Comparison of ENCODE assay signal across 13 cellular contexts in the genomic region with DNA sequence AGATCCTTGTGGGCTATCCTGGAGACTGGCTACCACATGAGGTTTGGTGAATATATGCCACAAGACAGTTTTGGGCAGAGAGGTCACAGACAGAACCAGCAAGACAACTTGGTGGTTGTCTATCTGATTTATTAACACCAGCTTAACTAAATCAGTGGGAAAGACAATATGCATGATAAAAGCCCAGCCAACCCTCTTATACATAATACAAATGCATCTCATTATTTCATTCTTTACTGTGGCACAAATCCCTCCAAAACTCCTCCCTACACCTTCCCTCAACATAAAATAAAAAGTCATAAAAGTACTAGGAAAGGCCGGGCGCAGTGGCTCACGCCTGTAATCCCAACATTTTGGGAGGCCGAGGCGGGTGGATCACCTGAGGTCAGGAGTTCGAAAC. TPM values are rescaled to one million over a fixed set of nuclear protein-coding genes. Genes with fewer than 3 reads are reported as not detected.
DNase-seq lines count a peak whose midpoint lies in the region; ATAC-seq, FAIRE-seq and TF ChIP-seq lines count a peak whose summit lies in the region.
"Had no signal": no experiment of that assay in that cellular context is flagged by ENCODE, and none has a peak within 500 bp of the region (broad histone marks: within the 10 kb centered on the region; RNA-seq: fewer than 3 reads in every experiment).

No MANE protein-coding gene starts in this region.

- in situ Hi-C loops in HAP-1 (cut with MboI; ENCODE audit: low sequenced_read_pairs), result loop anchor here (25.0 kb wide), 1 partner anchor 230 kb away; no protein-coding TSS in a partner anchor
- in situ Hi-C loops in K562 (cut with MboI), result no loop called here

- CTCF ChIA-PET in K562 (lab: Yijun Ruan, JAX; ENCODE audit: low intra/inter-chr PET ratio) (no interaction called here), MCF 10A (lab: Yijun Ruan, JAX) (interaction anchor here (0.7 kb wide), 1 partner anchor 259 kb away, joined by 3 read pairs; no protein-coding TSS in a partner anchor)

- H3K9me3 ChIP-seq in HAP-1 (no peaks in the 10 kb centered on the region), T-helper 17 cell (ENCODE audit: control insufficient read depth, low read length, poor library complexity, severe bottlenecking) (no peaks in the 10 kb centered on the region), K562 (replicated peaks; ENCODE audit: control insufficient read depth, insufficient read depth, low read depth, low read length) (no peaks in the 10 kb centered on the region)
- H3K9me3 ChIP-seq: A549, BE2C had no signal

- no peaks in the 10 kb centered on the region for H4K20me1 ChIP-seq in K562 (replicated peaks; ENCODE audit: control insufficient read depth, insufficient read depth, low read length)

- TF ChIP-seq EP300 in K562 (IDR thresholded peaks at IDR 0.05; ENCODE audit: low read length), result no peak

- no peaks in the 10 kb centered on the region for H3K9me3 Mint-ChIP-seq in neural crest cell
- H3K9me3 Mint-ChIP-seq in MCF 10A (ENCODE audit: unreplicated experiment), result no peaks in the 10 kb centered on the region
- H3K9me3 Mint-ChIP-seq: H9 had no signal

- no peak for ATAC-seq in T-helper 17 cell
- ATAC-seq in K562, result no peak
- ATAC-seq in HG03469 (IDR thresholded peaks at IDR 0.05; ENCODE audit: unreplicated experiment), result no peak

- H3K36me3 ChIP-seq in HAP-1 (replicated peaks) (peaks cover 35% of the 10 kb centered on the region), K562 (ENCODE audit: control insufficient read depth, insufficient read depth, low read length) (peaks cover 41% of the 10 kb centered on the region)

- TF ChIP-seq CTCF in K562 (IDR thresholded peaks at IDR 0.05 in 2 of 3, conservative IDR thresholded peaks at IDR 0.05 in 1 of 3; ENCODE audit: insufficient read depth in 2 of 3, low read depth in 1 of 3, low read length in 3 of 3), result no peak
- no peak for TF ChIP-seq CTCF in neural crest cell (conservative IDR thresholded peaks at IDR 0.05)
- TF ChIP-seq CTCF in MCF 10A (IDR thresholded peaks at IDR 0.05; ENCODE audit: unreplicated experiment), result no peak

- peaks cover 10% of the 10 kb centered on the region for H3K4me1 ChIP-seq in HAP-1
- H3K4me1 ChIP-seq in K562 (replicated peaks in 1 of 2; ENCODE audit: control insufficient read depth in 2 of 2, insufficient read depth in 2 of 2, low read length in 2 of 2), result no peaks in the 10 kb centered on the region
- H3K4me1 ChIP-seq: BE2C had no signal

- DNase-seq in HAP-1 (ENCODE audit: low spot score in 2 of 2) (peak; percentile 67 to 93), T-helper 17 cell (no peak), K562 (ENCODE audit: extremely low read depth in 1 of 4, low spot score in 3 of 4) (no peak), neural crest cell (ENCODE audit: low read depth, low spot score) (no peak), MCF 10A (ENCODE audit: unreplicated experiment) (no peak), retina (no peak)
- DNase-seq: BE2C, DMS53, GM23248, H9 had no signal

- H3K4me1 Mint-ChIP-seq in T-helper 17 cell (peaks cover 21% of the 10 kb centered on the region), neural crest cell (peaks cover 4% of the 10 kb centered on the region), MCF 10A (ENCODE audit: insufficient read depth, unreplicated experiment) (peaks cover 11% of the 10 kb centered on the region)

- POLR2A ChIA-PET in K562 (lab: Yijun Ruan, JAX), result interaction anchor here (0.8 to 1.7 kb wide), 2 partner anchors 8 kb away, joined by 4 read pairs; a partner anchor contains a TSS
- POLR2A ChIA-PET in MCF 10A (lab: Yijun Ruan, JAX), result interaction anchor here (1.2 kb wide), 1 partner anchor 156 kb away, joined by 3 read pairs; no protein-coding TSS in a partner anchor

- H3K27ac Mint-ChIP-seq in T-helper 17 cell (peak overlapping the region; percentile 69), neural crest cell (ENCODE audit: unreplicated experiment) (no peak overlapping the region), MCF 10A (ENCODE audit: low read depth, unreplicated experiment) (no peak overlapping the region)

- H3K4me3 ChIP-seq in HAP-1 (no peak overlapping the region), K562 (no peak overlapping the region)
- H3K4me3 ChIP-seq: A549, GM23248 had no signal

- no peak overlapping the region for H2AFZ ChIP-seq in K562 (ENCODE audit: low read depth, low read length)
- H2AFZ ChIP-seq: GM23248 had no signal

- H3K36me3 Mint-ChIP-seq in T-helper 17 cell (ENCODE audit: low read depth) (peaks cover 6% of the 10 kb centered on the region), neural crest cell (ENCODE audit: low read depth) (peaks cover 20% of the 10 kb centered on the region), MCF 10A (ENCODE audit: insufficient read depth, unreplicated experiment) (peaks cover 67% of the 10 kb centered on the region)

- H3K79me2 ChIP-seq in K562 (ENCODE audit: control insufficient read depth, insufficient read depth, low read length), result peaks cover 13% of the 10 kb centered on the region

- BruUV-seq in K562 (replicated peaks; lab: Mats Ljungman, UMichigan) (no TSS peak), MCF 10A (replicated peaks; lab: Mats Ljungman, UMichigan) (no TSS peak)

- H3K27me3 ChIP-seq in HAP-1 (ENCODE audit: low read depth) (no peaks in the 10 kb centered on the region), K562 (ENCODE audit: control insufficient read depth in 2 of 2, insufficient read depth in 2 of 2, low read length in 2 of 2) (no peaks in the 10 kb centered on the region)
- H3K27me3 ChIP-seq: BE2C had no signal

- H3K4me2 ChIP-seq in K562 (ENCODE audit: insufficient read depth, low read length), result no peak overlapping the region
- H3K4me2 ChIP-seq: A549 had no signal

- H3K9ac ChIP-seq in K562 (ENCODE audit: insufficient read depth in 1 of 2, low read depth in 2 of 2, low read length in 2 of 2), result no peak overlapping the region
- H3K9ac ChIP-seq: GM23248 had no signal

- 92% methylated on average over 6 of the region's 6 CpGs for WGBS in K562 (ENCODE audit: insufficient coverage, low coverage, missing lambda C conversion rate)

- no peak overlapping the region for H3K27ac ChIP-seq in K562 (ENCODE audit: extremely low read depth, low read depth, low read length)
- H3K27ac ChIP-seq: A549, C4-2B, GM23248 had no signal

- H3K27me3 Mint-ChIP-seq in T-helper 17 cell (no peaks in the 10 kb centered on the region), neural crest cell (ENCODE audit: low read depth) (no peaks in the 10 kb centered on the region), MCF 10A (ENCODE audit: insufficient read depth, unreplicated experiment) (no peaks in the 10 kb centered on the region)

- TF ChIP-seq POLR2A in K562 (conservative IDR thresholded peaks at IDR 0.05), result 0 out of 2 replicates have a peak, but pooled peaks have one; percentile 0

- H3K9me1 ChIP-seq in K562 (ENCODE audit: control insufficient read depth, insufficient read depth, low read length), result no peaks in the 10 kb centered on the region

- no peak for TF ChIP-seq RAD21 in K562 (CRISPR knock-in tag; conservative IDR thresholded peaks at IDR 0.05 in 1 of 2, IDR thresholded peaks at IDR 0.05 in 1 of 2)

- no peak for FAIRE-seq in K562 (lab: Jason Lieb, UNC)
- FAIRE-seq: A549 had no signal

- no peak overlapping the region for H3K4me3 Mint-ChIP-seq in T-helper 17 cell
- H3K4me3 Mint-ChIP-seq in neural crest cell, result peak overlapping the region; percentile 18
- no peak overlapping the region for H3K4me3 Mint-ChIP-seq in MCF 10A (ENCODE audit: unreplicated experiment)
- H3K4me3 Mint-ChIP-seq: H9 had no signal

- intact Hi-C loops in K562 (cut with micrococcal nuclease) (no loop called here), MCF 10A (cut with micrococcal nuclease) (no loop called here)

RNA-seq across cellular contexts. Expression of a gene that starts 8.1 kb away (rescaled TPM):
- total RNA-seq in T-helper 17 cell (100 to 1,000 TPM; 236 to 264 TPM), K562 (2014; rRNA removed) (377 and 382 TPM in 2 replicates), K562 (2014; rRNA removed; fragmentation: Illumina TruSeq; extraction: Trizol) (401 and 433 TPM in 2 replicates), K562 (2015; rRNA removed; fragmentation: Illumina TruSeq; extraction: Trizol) (460 and 500 TPM in 2 replicates), K562 (2021) (296 and 326 TPM in 2 replicates), neural crest cell (258 and 264 TPM in 2 replicates), MCF 10A (2022) (444 and 575 TPM in 2 replicates)
- 107 and 146 TPM in 2 replicates for total RNA-seq in K562 (2011; cell fraction: chromatin; rRNA removed; ENCODE audit: low replicate concordance)
- total RNA-seq in K562 (2011; cell fraction: nucleolus; rRNA removed), result 142 and 143 TPM in 2 replicates
- 174 and 224 TPM in 2 replicates for total RNA-seq in K562 (2011; cell fraction: nucleoplasm; rRNA removed)
- polyA plus RNA-seq in K562 (2011; rRNA removed) (922 and 1,017 TPM in 2 replicates), K562 (2014; fragmentation: Illumina TruSeq; extraction: Trizol) (284 and 302 TPM in 2 replicates), K562 (2014; fragmentation: Nextera tagmentation; extraction: Ambion mirVana) (1,000 to 10,000 TPM; 1,005 to 1,027 TPM), K562 (2014; rRNA removed) (596 and 707 TPM in 2 replicates)
- polyA plus RNA-seq in K562 (2011; cell fraction: cytosol; rRNA removed), result 360 and 636 TPM in 2 replicates
- polyA plus RNA-seq in K562 (2011; cell fraction: nucleus; rRNA removed), result 333 and 486 TPM in 2 replicates
- polyA plus RNA-seq in K562 (2012), result 503 and 613 TPM in 2 replicates
- 291 and 318 TPM in 2 replicates for polyA minus RNA-seq in K562 (2011; rRNA and poly(A)+ RNA removed)
- 107 and 120 TPM in 2 replicates for polyA minus RNA-seq in K562 (2011; cell fraction: cytosol; rRNA and poly(A)+ RNA removed)
- 79.7 and 139 TPM in 2 replicates for polyA minus RNA-seq in K562 (2011; cell fraction: nucleus; rRNA and poly(A)+ RNA removed)

RNA-seq across cellular contexts. Expression of a gene that starts 13.8 kb away (rescaled TPM):
- total RNA-seq in T-helper 17 cell (1 to 10 TPM; 8.1 to 9.7 TPM), K562 (2014; rRNA removed) (16.2 and 22.9 TPM in 2 replicates), K562 (2014; rRNA removed; fragmentation: Illumina TruSeq; extraction: Trizol) (39.4 and 43.5 TPM in 2 replicates), K562 (2015; rRNA removed; fragmentation: Illumina TruSeq; extraction: Trizol) (28.1 and 33.3 TPM in 2 replicates), K562 (2021) (27.1 and 32.7 TPM in 2 replicates), neural crest cell (10.7 and 13.6 TPM in 2 replicates), MCF 10A (2022) (18.2 and 21.6 TPM in 2 replicates)
- 3.4 and 15.9 TPM in 2 replicates for total RNA-seq in K562 (2011; cell fraction: chromatin; rRNA removed; ENCODE audit: low replicate concordance)
- 2.3 and 5.9 TPM in 2 replicates for total RNA-seq in K562 (2011; cell fraction: nucleolus; rRNA removed)
- 7.1 and 17.6 TPM in 2 replicates for total RNA-seq in K562 (2011; cell fraction: nucleoplasm; rRNA removed)
- polyA plus RNA-seq in K562 (2011; rRNA removed) (18.4 and 24.1 TPM in 2 replicates), K562 (2014; fragmentation: Illumina TruSeq; extraction: Trizol) (33.4 and 37.2 TPM in 2 replicates), K562 (2014; fragmentation: Nextera tagmentation; extraction: Ambion mirVana) (10 to 100 TPM; 53.6 to 70.1 TPM), K562 (2014; rRNA removed) (24.4 and 28.3 TPM in 2 replicates)
- 3.9 and 8.6 TPM in 2 replicates for polyA plus RNA-seq in K562 (2011; cell fraction: cytosol; rRNA removed)
- polyA plus RNA-seq in K562 (2011; cell fraction: nucleus; rRNA removed), result 3.9 and 4.9 TPM in 2 replicates
- 16.2 and 18.8 TPM in 2 replicates for polyA plus RNA-seq in K562 (2012)
- polyA minus RNA-seq in K562 (2011; rRNA and poly(A)+ RNA removed), result 11.9 and 12.4 TPM in 2 replicates
- polyA minus RNA-seq in K562 (2011; cell fraction: cytosol; rRNA and poly(A)+ RNA removed), result 14.7 and 19.9 TPM in 2 replicates
- polyA minus RNA-seq in K562 (2011; cell fraction: nucleus; rRNA and poly(A)+ RNA removed), result 2.0 and 4.0 TPM in 2 replicates

Comparison
In these comparisons a context has a peak if more than half of its experiments do, and no peak if none do; other contexts are left out.
1. DNase-seq: peak in HAP-1 (2 of 2); none in T-helper 17 cell (0 of 3), K562 (0 of 4), neural crest cell (single experiment), MCF 10A (single experiment) and retina (single experiment).